17 cellular contexts compared by ENCODE assay signal in genomic region chr4:39820186-39820585, GRCh38.
DNase-seq lines count a peak whose midpoint lies in the region; ATAC-seq and TF ChIP-seq lines count a peak whose summit lies in the region.
"Had no signal": no experiment of that assay in that cellular context is flagged by ENCODE, and none has a peak within 500 bp of the region (broad histone marks: within the 10 kb centered on the region; RNA-seq: fewer than 3 reads in every experiment).

No MANE protein-coding gene starts in this region.

- H3K4me1 Mint-ChIP-seq in mesothelial cell of epicardium: peaks cover 10% of the 10 kb centered on the region
- H3K4me1 Mint-ChIP-seq in natural killer cell treated with Interleukin-12 subunit alpha and Interleukin-12 subunit beta and Interleukin-15 and Interleukin-18, amount 100 ng/mL, for 72 hours (ENCODE audit: low read depth in 2 of 2): no peaks in the 10 kb centered on the region
- H3K4me1 Mint-ChIP-seq: activated naive CD4-positive, alpha-beta T cell treated with anti-CD3 and anti-CD28 coated beads, Interleukin-2, amount 50 U/mL, for 24 hours had no signal

- TF ChIP-seq CTCF in 22Rv1 (IDR thresholded peaks at IDR 0.05): no peak
- TF ChIP-seq CTCF in mesothelial cell of epicardium (IDR thresholded peaks at IDR 0.05; ENCODE audit: unreplicated experiment): no peak
- no peak for TF ChIP-seq CTCF in breast epithelium (IDR thresholded peaks at IDR 0.05)

- no peaks in the 10 kb centered on the region for H3K9me3 Mint-ChIP-seq in mesothelial cell of epicardium
- no peaks in the 10 kb centered on the region for H3K9me3 Mint-ChIP-seq in natural killer cell treated with Interleukin-12 subunit alpha and Interleukin-12 subunit beta and Interleukin-15 and Interleukin-18, amount 100 ng/mL, for 72 hours
- H3K9me3 Mint-ChIP-seq: activated naive CD4-positive, alpha-beta T cell treated with anti-CD3 and anti-CD28 coated beads, Interleukin-2, amount 50 U/mL, for 24 hours; activated T-cell treated with anti-CD3 and anti-CD28 coated beads, Interleukin-2, amount 50 U/mL, for 72 hours; CD4-positive, CD25-positive, alpha-beta regulatory T cell; effector memory CD8-positive, alpha-beta T cell had no signal

- H3K36me3 Mint-ChIP-seq in mesothelial cell of epicardium: peaks cover 10% of the 10 kb centered on the region
- no peaks in the 10 kb centered on the region for H3K36me3 Mint-ChIP-seq in natural killer cell treated with Interleukin-12 subunit alpha and Interleukin-12 subunit beta and Interleukin-15 and Interleukin-18, amount 100 ng/mL, for 72 hours

- no peak for ATAC-seq in natural killer cell treated with Interleukin-12 subunit alpha and Interleukin-12 subunit beta and Interleukin-15 and Interleukin-18, amount 100 ng/mL, for 72 hours
- ATAC-seq in GM18858 (IDR thresholded peaks at IDR 0.05; ENCODE audit: unreplicated experiment): no peak
- ATAC-seq: activated CD4-positive, CD25-positive, alpha-beta regulatory T cell treated with anti-CD3 and anti-CD28 coated beads, Interleukin-2, amount 50 U/mL, for 24 hours; activated T-cell treated with anti-CD3 and anti-CD28 coated beads, Interleukin-2, amount 50 U/mL, for 72 hours; effector memory CD8-positive, alpha-beta T cell had no signal

- intact Hi-C loops in breast epithelium (cut with DNase I; ENCODE audit: low total_unique reads): no loop called here

- TF ChIP-seq POLR2A in breast epithelium (IDR thresholded peaks at IDR 0.05): no peak

- no peak overlapping the region for H3K4me3 Mint-ChIP-seq in mesothelial cell of epicardium
- H3K4me3 Mint-ChIP-seq in natural killer cell treated with Interleukin-12 subunit alpha and Interleukin-12 subunit beta and Interleukin-15 and Interleukin-18, amount 100 ng/mL, for 72 hours: no peak overlapping the region
- H3K4me3 Mint-ChIP-seq: activated naive CD4-positive, alpha-beta T cell treated with anti-CD3 and anti-CD28 coated beads, Interleukin-2, amount 50 U/mL, for 24 hours; activated T-cell treated with anti-CD3 and anti-CD28 coated beads, Interleukin-2, amount 50 U/mL, for 72 hours; CD4-positive, CD25-positive, alpha-beta regulatory T cell; effector memory CD8-positive, alpha-beta T cell had no signal

- peak overlapping the region; percentile 55 for H3K27ac Mint-ChIP-seq in mesothelial cell of epicardium
- no peak overlapping the region for H3K27ac Mint-ChIP-seq in natural killer cell treated with Interleukin-12 subunit alpha and Interleukin-12 subunit beta and Interleukin-15 and Interleukin-18, amount 100 ng/mL, for 72 hours
- H3K27ac Mint-ChIP-seq: activated naive CD4-positive, alpha-beta T cell treated with anti-CD3 and anti-CD28 coated beads, Interleukin-2, amount 50 U/mL, for 24 hours; activated T-cell treated with anti-CD3 and anti-CD28 coated beads, Interleukin-2, amount 50 U/mL, for 72 hours had no signal

- no peaks in the 10 kb centered on the region for H3K9me3 ChIP-seq in breast epithelium

- 0 out of 2 replicates have a peak overlapping the region, but pooled peaks have one; percentile 2 for H3K27ac ChIP-seq in 22Rv1
- H3K27ac ChIP-seq in breast epithelium: no peak overlapping the region

- no peaks in the 10 kb centered on the region for H3K4me1 ChIP-seq in breast epithelium

- no peaks in the 10 kb centered on the region for H3K27me3 ChIP-seq in breast epithelium

- no peaks in the 10 kb centered on the region for H3K27me3 Mint-ChIP-seq in mesothelial cell of epicardium (ENCODE audit: low read depth)
- H3K27me3 Mint-ChIP-seq in natural killer cell treated with Interleukin-12 subunit alpha and Interleukin-12 subunit beta and Interleukin-15 and Interleukin-18, amount 100 ng/mL, for 72 hours: no peaks in the 10 kb centered on the region
- H3K27me3 Mint-ChIP-seq: activated naive CD4-positive, alpha-beta T cell treated with anti-CD3 and anti-CD28 coated beads, Interleukin-2, amount 50 U/mL, for 24 hours; CD4-positive, CD25-positive, alpha-beta regulatory T cell; effector memory CD8-positive, alpha-beta T cell had no signal

- DNase-seq in CMK (ENCODE audit: low read depth): peak; percentile 11
- peak; percentile 94 for DNase-seq in dermis blood vessel endothelial cell
- no peak for DNase-seq in mesothelial cell of epicardium (ENCODE audit: low spot score in 2 of 2, unreplicated experiment in 2 of 2)
- DNase-seq in natural killer cell treated with Interleukin-12 subunit alpha and Interleukin-12 subunit beta and Interleukin-15 and Interleukin-18, amount 100 ng/mL, for 72 hours (ENCODE audit: low spot score): no peak
- DNase-seq in breast epithelium (ENCODE audit: low spot score in 2 of 2): no peak
- DNase-seq: activated CD8-positive, alpha-beta memory T cell treated with anti-CD3 and anti-CD28 coated beads for 24 hours; activated T-cell treated with anti-CD3 and anti-CD28 coated beads, Interleukin-2, amount 50 U/mL, for 72 hours; CD4-positive, CD25-positive, alpha-beta regulatory T cell; DMS 273 treated with DMSO at 0.1 percent for 48 hours; effector memory CD8-positive, alpha-beta T cell; KG1; NCI-H82; T-helper 9 cell had no signal

- no peak overlapping the region for H3K4me3 ChIP-seq in breast epithelium

- H3K36me3 ChIP-seq in breast epithelium: peaks cover 3% of the 10 kb centered on the region

Comparison
In these comparisons a context has a peak if more than half of its experiments do, and no peak if none do; other contexts are left out.
1. DNase-seq: peak in CMK (single experiment) and dermis blood vessel endothelial cell (single experiment); none in mesothelial cell of epicardium (0 of 2), natural killer cell treated with Interleukin-12 subunit alpha and Interleukin-12 subunit beta and Interleukin-15 and Interleukin-18, amount 100 ng/mL, for 72 hours (single experiment) and breast epithelium (0 of 2).